Comparison of ENCODE assay signal across 11 cellular contexts in the genomic region with DNA sequence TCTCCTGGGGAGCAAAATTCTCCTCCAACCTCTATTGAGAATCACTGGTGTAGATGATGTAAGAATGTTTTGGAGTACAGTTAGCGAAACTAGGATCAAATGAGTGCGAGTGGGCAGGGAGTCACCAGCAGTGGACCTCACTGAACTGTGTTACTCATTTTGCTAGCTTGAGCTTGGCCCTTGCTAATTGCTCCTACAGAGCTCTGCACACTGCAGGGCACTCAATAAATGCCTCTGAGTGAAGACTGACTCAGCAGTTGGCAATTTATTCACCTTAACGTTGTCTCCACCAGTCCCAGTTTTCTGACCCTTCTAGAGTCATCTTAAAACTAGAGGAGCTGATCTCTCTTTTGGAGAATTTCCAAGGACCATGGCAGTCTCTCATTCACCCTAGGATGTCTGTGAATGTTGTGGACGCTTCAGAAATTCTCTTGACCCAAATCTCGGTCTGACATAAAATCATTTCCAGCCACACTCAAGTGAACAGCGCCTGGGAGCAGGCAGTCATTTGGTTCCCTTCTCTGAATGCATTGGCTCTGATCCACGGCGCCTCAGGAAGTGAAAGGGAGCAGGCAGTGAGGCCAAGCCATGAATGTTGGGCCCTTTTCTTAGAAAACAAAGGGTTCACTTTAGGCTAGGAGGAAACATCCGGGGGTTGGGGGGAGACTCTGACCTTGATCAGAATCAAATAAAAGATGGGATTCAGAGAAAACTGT.
DNase-seq lines count a peak whose midpoint lies in the region; FAIRE-seq and TF ChIP-seq lines count a peak whose summit lies in the region.
"Had no signal": no experiment of that assay in that cellular context is flagged by ENCODE, and none has a peak within 500 bp of the region (broad histone marks: within the 10 kb centered on the region; RNA-seq: fewer than 3 reads in every experiment).

No MANE protein-coding gene starts in this region.

- H3K9me3 ChIP-seq in effector memory CD4-positive, alpha-beta T cell (ENCODE audit: control insufficient read depth, low read length) = no peaks in the 10 kb centered on the region

- H3K27ac Mint-ChIP-seq in dendritic cell treated with granulocyte-macrophage colony-stimulating factor and Interleukin-4, amounts not matched to agents 40 ng/mL and 50 ng/mL, for 4 days = peak overlapping the region; percentile 39

- no peaks in the 10 kb centered on the region for H3K36me3 ChIP-seq in effector memory CD4-positive, alpha-beta T cell (ENCODE audit: control insufficient read depth, insufficient read depth, low read length)
- H3K36me3 ChIP-seq: cardiac muscle cell had no signal

- CTCF ChIA-PET in HEK293T (lab: Yijun Ruan, JAX) = interaction anchor here (1.3 to 1.5 kb wide), 2 partner anchors 409 to 1043 kb away, joined by 3 to 4 read pairs; no protein-coding TSS in a partner anchor

- peak; percentile 77 for FAIRE-seq in GM18507 (lab: Jason Lieb, UNC)

- POLR2A ChIA-PET in HEK293T (lab: Yijun Ruan, JAX) = no interaction called here

- in situ Hi-C loops in KBM-7 (cut with MboI; ENCODE audit: low pct_unique_long_range_greater_than_20kb, low sequenced_read_pairs) = no loop called here

- no peaks in the 10 kb centered on the region for H3K27me3 ChIP-seq in effector memory CD4-positive, alpha-beta T cell (replicated peaks; ENCODE audit: control insufficient read depth, insufficient read depth, low read length, poor library complexity, severe bottlenecking)
- H3K27me3 ChIP-seq: cardiac muscle cell had no signal

- no peaks in the 10 kb centered on the region for H3K36me3 Mint-ChIP-seq in dendritic cell treated with granulocyte-macrophage colony-stimulating factor and Interleukin-4, amounts not matched to agents 40 ng/mL and 50 ng/mL, for 4 days (ENCODE audit: low read depth)

- H3K4me1 ChIP-seq in effector memory CD4-positive, alpha-beta T cell (ENCODE audit: control insufficient read depth, insufficient read depth, low read length, poor library complexity, severe bottlenecking) = no peaks in the 10 kb centered on the region

- H3K4me3 ChIP-seq in effector memory CD4-positive, alpha-beta T cell (ENCODE audit: insufficient read depth, low read depth, low read length, poor library complexity, severe bottlenecking) = no peak overlapping the region
- H3K4me3 ChIP-seq: cardiac muscle cell, skin epidermis had no signal

- no peaks in the 10 kb centered on the region for H3K9me3 Mint-ChIP-seq in dendritic cell treated with granulocyte-macrophage colony-stimulating factor and Interleukin-4, amounts not matched to agents 40 ng/mL and 50 ng/mL, for 4 days

- intact Hi-C loops in dendritic cell treated with granulocyte-macrophage colony-stimulating factor and Interleukin-4, amounts not matched to agents 40 ng/mL and 50 ng/mL, for 4 days (cut with micrococcal nuclease) = loop anchor here (5.0 kb wide), 4 partner anchors 325 to 1100 kb away; no protein-coding TSS in a partner anchor

- DNase-seq in GM18507 (ENCODE audit: extremely low spot score, insufficient read length, low read depth) (no peak), KBM-7 (peak; percentile 9), middle frontal gyrus (ENCODE audit: extremely low spot score, low spot score) (peak; percentile 60), NCI-H2171 (lab: John Stamatoyannopoulos, UW) (no peak), SK-N-DZ (ENCODE audit: low spot score) (no peak), HEK293T (ENCODE audit: extremely low spot score) (no peak)
- no peak for DNase-seq in effector memory CD4-positive, alpha-beta T cell
- DNase-seq: NCI-H774 had no signal

- H3K27ac ChIP-seq in effector memory CD4-positive, alpha-beta T cell (ENCODE audit: insufficient read depth, low read length, poor library complexity, severe bottlenecking) = no peak overlapping the region
- H3K27ac ChIP-seq: cardiac muscle cell had no signal

- H3K27me3 Mint-ChIP-seq in dendritic cell treated with granulocyte-macrophage colony-stimulating factor and Interleukin-4, amounts not matched to agents 40 ng/mL and 50 ng/mL, for 4 days = no peaks in the 10 kb centered on the region

- no peak overlapping the region for H3K4me3 Mint-ChIP-seq in dendritic cell treated with granulocyte-macrophage colony-stimulating factor and Interleukin-4, amounts not matched to agents 40 ng/mL and 50 ng/mL, for 4 days

- peaks cover 40% of the 10 kb centered on the region for H3K4me1 Mint-ChIP-seq in dendritic cell treated with granulocyte-macrophage colony-stimulating factor and Interleukin-4, amounts not matched to agents 40 ng/mL and 50 ng/mL, for 4 days (ENCODE audit: low read depth)

TF ChIP-seq in HEK293T, 16 proteins besides CTCF, POLR2A, EP300 and RAD21:
- TF ChIP-seq SP1 (IDR thresholded peaks at IDR 0.05) (no peak), SUZ12 (IDR thresholded peaks at IDR 0.05) (no peak), LEF1 (IDR thresholded peaks at IDR 0.05; ENCODE audit: borderline replicate concordance) (no peak), ZNF384 (IDR thresholded peaks at IDR 0.05) (no peak), ELF4 (IDR thresholded peaks at IDR 0.05) (no peak), TARDBP (IDR thresholded peaks at IDR 0.05) (no peak), CTBP1 (IDR thresholded peaks at IDR 0.05; ENCODE audit: borderline replicate concordance) (no peak), L3MBTL2 (conservative IDR thresholded peaks at IDR 0.05) (no peak), ARNT (IDR thresholded peaks at IDR 0.05) (no peak), HDGF (IDR thresholded peaks at IDR 0.05; ENCODE audit: borderline replicate concordance) (no peak), FOXM1 (IDR thresholded peaks at IDR 0.05; ENCODE audit: borderline replicate concordance) (no peak), BHLHE40 (IDR thresholded peaks at IDR 0.05; ENCODE audit: borderline replicate concordance) (no peak), FOXK2 (IDR thresholded peaks at IDR 0.05) (no peak), FOXA1 (IDR thresholded peaks at IDR 0.05) (no peak), NFRKB (IDR thresholded peaks at IDR 0.05) (no peak)
- TF ChIP-seq, protein P1, sequence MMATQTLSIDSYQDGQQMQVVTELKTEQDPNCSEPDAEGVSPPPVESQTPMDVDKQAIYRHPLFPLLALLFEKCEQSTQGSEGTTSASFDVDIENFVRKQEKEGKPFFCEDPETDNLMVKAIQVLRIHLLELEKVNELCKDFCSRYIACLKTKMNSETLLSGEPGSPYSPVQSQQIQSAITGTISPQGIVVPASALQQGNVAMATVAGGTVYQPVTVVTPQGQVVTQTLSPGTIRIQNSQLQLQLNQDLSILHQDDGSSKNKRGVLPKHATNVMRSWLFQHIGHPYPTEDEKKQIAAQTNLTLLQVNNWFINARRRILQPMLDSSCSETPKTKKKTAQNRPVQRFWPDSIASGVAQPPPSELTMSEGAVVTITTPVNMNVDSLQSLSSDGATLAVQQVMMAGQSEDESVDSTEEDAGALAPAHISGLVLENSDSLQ (IDR thresholded peaks at IDR 0.05) = no peak

Comparison
In these comparisons a context has a peak if more than half of its experiments do, and no peak if none do; other contexts are left out.
1. DNase-seq: peak in KBM-7 (single experiment) and middle frontal gyrus (single experiment); none in GM18507 (single experiment), NCI-H2171 (single experiment), SK-N-DZ (single experiment), HEK293T (single experiment) and effector memory CD4-positive, alpha-beta T cell (0 of 3).